Comparison of ENCODE assay signal across 26 cellular contexts in the genomic region with DNA sequence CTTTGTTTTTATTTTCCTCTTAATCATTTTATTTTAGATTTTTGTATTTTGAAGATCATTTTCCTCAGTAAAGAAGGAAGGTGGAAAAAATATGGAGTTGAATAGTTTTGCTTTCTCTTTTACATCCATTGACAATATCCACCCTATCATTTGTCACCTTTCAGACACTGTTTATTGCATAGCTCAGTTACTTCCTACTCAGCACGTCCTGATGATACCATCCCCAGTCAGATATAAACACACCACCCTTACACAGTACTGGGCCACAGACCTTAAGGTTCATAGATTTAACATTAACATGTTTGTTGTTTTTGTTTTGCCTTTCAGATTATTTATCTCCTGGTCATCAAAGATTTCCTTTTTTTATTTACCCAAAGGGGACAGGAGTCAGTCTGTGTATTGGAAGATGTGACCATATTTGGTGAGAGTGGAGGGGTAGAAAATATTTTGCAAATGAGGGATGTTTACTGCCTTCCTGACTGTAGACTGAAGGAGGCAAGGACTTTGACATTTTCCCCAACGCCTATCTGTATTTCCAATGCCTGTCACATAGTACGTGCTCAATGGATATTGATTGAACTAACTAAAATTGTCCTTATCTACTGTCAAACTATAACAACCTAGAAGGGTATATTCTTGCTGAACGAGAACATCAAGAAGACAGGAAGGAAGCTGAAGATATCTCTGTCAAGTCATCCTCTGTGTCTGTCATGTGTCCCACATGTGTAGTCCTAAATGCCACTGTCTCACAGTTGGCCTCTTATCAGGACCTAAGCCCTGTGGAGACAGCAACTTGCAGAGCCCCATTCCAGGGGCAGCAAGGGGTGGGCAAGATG. TPM values are rescaled to one million over a fixed set of nuclear protein-coding genes. Genes with fewer than 3 reads are reported as not detected.
DNase-seq lines count a peak whose midpoint lies in the region; ATAC-seq, FAIRE-seq and TF ChIP-seq lines count a peak whose summit lies in the region.
"Had no signal": no experiment of that assay in that cellular context is flagged by ENCODE, and none has a peak within 500 bp of the region (broad histone marks: within the 10 kb centered on the region; RNA-seq: fewer than 3 reads in every experiment).

No MANE protein-coding gene starts in this region.

- H3K9me3 Mint-ChIP-seq in activated CD4-positive, alpha-beta T cell treated with anti-CD3 and anti-CD28 coated beads, Interleukin-2, amount 10 ng/mL, durations not matched to agents 7 days and 5 days: peaks cover 16% of the 10 kb centered on the region
- peaks cover 14% of the 10 kb centered on the region for H3K9me3 Mint-ChIP-seq in activated naive CD8-positive, alpha-beta T cell treated with anti-CD3 and anti-CD28 coated beads, Interleukin-2, amount 10 ng/mL, durations not matched to agents 7 days and 5 days
- peaks cover 0 to 21% (median 12%) of the 10 kb centered on the region in 9 donors for H3K9me3 Mint-ChIP-seq in naive thymus-derived CD8-positive, alpha-beta T cell

- no peak for DNase-seq in activated CD4-positive, alpha-beta T cell treated with anti-CD3 and anti-CD28 coated beads, Interleukin-2, amount 10 ng/mL, durations not matched to agents 7 days and 5 days
- no peak for DNase-seq in activated CD4-positive, alpha-beta T cell treated with anti-CD3 and anti-CD28 coated beads for 48 hours
- DNase-seq in H54 (ENCODE audit: insufficient read length, low spot score): no peak
- DNase-seq in activated naive CD8-positive, alpha-beta T cell treated with anti-CD3 and anti-CD28 coated beads, Interleukin-2, amount 10 ng/mL, durations not matched to agents 7 days and 5 days: no peak
- no peak for DNase-seq in naive thymus-derived CD8-positive, alpha-beta T cell
- no peak for DNase-seq in HCEC 1CT
- DNase-seq: activated CD4-positive, alpha-beta T cell treated with anti-CD3 and anti-CD28 coated beads, Interleukin-2, amount 50 U/mL, for 1 hour; activated CD8-positive, alpha-beta memory T cell treated with anti-CD3 and anti-CD28 coated beads, Interleukin-2, amount 50 U/mL, for 48 hours; activated gamma-delta T cell; AML-193; anterior cingulate cortex; DMS79; kidney glomerular epithelial cell; NCI-H1092; NCI-H187; NCI-H2171 treated with DMSO at 0.1 percent for 48 hours; NCI-H524; nucleus accumbens; substantia nigra had no signal

- H3K27ac Mint-ChIP-seq in activated CD4-positive, alpha-beta T cell treated with anti-CD3 and anti-CD28 coated beads, Interleukin-2, amount 10 ng/mL, durations not matched to agents 7 days and 5 days: peak overlapping the region; percentile 20
- peak overlapping the region; percentile 23 for H3K27ac Mint-ChIP-seq in activated naive CD8-positive, alpha-beta T cell treated with anti-CD3 and anti-CD28 coated beads, Interleukin-2, amount 10 ng/mL, durations not matched to agents 7 days and 5 days
- peak overlapping the region in 7 of 10 donors; percentile 0 to 71 (median 48) for H3K27ac Mint-ChIP-seq in naive thymus-derived CD8-positive, alpha-beta T cell
- H3K27ac Mint-ChIP-seq: dendritic cell treated with granulocyte-macrophage colony-stimulating factor and Interleukin-4, amounts not matched to agents 40 ng/mL and 50 ng/mL, for 4 days had no signal

- no peak for ATAC-seq in activated naive CD8-positive, alpha-beta T cell treated with anti-CD3 and anti-CD28 coated beads, Interleukin-2, amount 10 ng/mL, durations not matched to agents 7 days and 5 days (ENCODE audit: low read depth)
- ATAC-seq in naive thymus-derived CD8-positive, alpha-beta T cell: no peak
- ATAC-seq in GM21381 (IDR thresholded peaks at IDR 0.05; ENCODE audit: unreplicated experiment) (no peak), GM21529 (IDR thresholded peaks at IDR 0.05; ENCODE audit: unreplicated experiment) (no peak)
- ATAC-seq: HepG2, Panc1 had no signal

- no peak for TF ChIP-seq POLR2A in H54 (IDR thresholded peaks at IDR 0.05; ENCODE audit: low read depth, low read length)

- peaks cover 30% of the 10 kb centered on the region for H3K4me1 Mint-ChIP-seq in activated CD4-positive, alpha-beta T cell treated with anti-CD3 and anti-CD28 coated beads, Interleukin-2, amount 10 ng/mL, durations not matched to agents 7 days and 5 days
- H3K4me1 Mint-ChIP-seq in activated naive CD8-positive, alpha-beta T cell treated with anti-CD3 and anti-CD28 coated beads, Interleukin-2, amount 10 ng/mL, durations not matched to agents 7 days and 5 days: peaks cover 25% of the 10 kb centered on the region
- peaks cover 20 to 61% (median 45%) of the 10 kb centered on the region in 4 donors for H3K4me1 Mint-ChIP-seq in naive thymus-derived CD8-positive, alpha-beta T cell

- peak; percentile 92 for FAIRE-seq in H54 (lab: Jason Lieb, UNC)
- FAIRE-seq: A204.1, GM18507, HepG2 had no signal

- CTCF ChIA-PET in activated CD4-positive, alpha-beta T cell treated with anti-CD3 and anti-CD28 coated beads, Interleukin-2, amount 10 ng/mL, durations not matched to agents 7 days and 5 days (lab: Charles Lee): no interaction called here

- peaks cover 83% of the 10 kb centered on the region for H3K36me3 Mint-ChIP-seq in activated CD4-positive, alpha-beta T cell treated with anti-CD3 and anti-CD28 coated beads, Interleukin-2, amount 10 ng/mL, durations not matched to agents 7 days and 5 days (ENCODE audit: low read depth)
- peaks cover 75% of the 10 kb centered on the region for H3K36me3 Mint-ChIP-seq in activated naive CD8-positive, alpha-beta T cell treated with anti-CD3 and anti-CD28 coated beads, Interleukin-2, amount 10 ng/mL, durations not matched to agents 7 days and 5 days
- peaks cover 20 to 91% (median 63%) of the 10 kb centered on the region in 3 donors for H3K36me3 Mint-ChIP-seq in naive thymus-derived CD8-positive, alpha-beta T cell

- no peaks in the 10 kb centered on the region for H3K27me3 Mint-ChIP-seq in activated CD4-positive, alpha-beta T cell treated with anti-CD3 and anti-CD28 coated beads, Interleukin-2, amount 10 ng/mL, durations not matched to agents 7 days and 5 days
- H3K27me3 Mint-ChIP-seq in activated naive CD8-positive, alpha-beta T cell treated with anti-CD3 and anti-CD28 coated beads, Interleukin-2, amount 10 ng/mL, durations not matched to agents 7 days and 5 days: no peaks in the 10 kb centered on the region
- H3K27me3 Mint-ChIP-seq in naive thymus-derived CD8-positive, alpha-beta T cell: no peaks in the 10 kb centered on the region
- H3K27me3 Mint-ChIP-seq: dendritic cell treated with granulocyte-macrophage colony-stimulating factor and Interleukin-4, amounts not matched to agents 40 ng/mL and 50 ng/mL, for 4 days had no signal

- POLR2A ChIA-PET in activated CD4-positive, alpha-beta T cell treated with anti-CD3 and anti-CD28 coated beads, Interleukin-2, amount 10 ng/mL, durations not matched to agents 7 days and 5 days (lab: Charles Lee): no interaction called here
- POLR2A ChIA-PET in activated naive CD8-positive, alpha-beta T cell treated with anti-CD3 and anti-CD28 coated beads, Interleukin-2, amount 10 ng/mL, durations not matched to agents 7 days and 5 days (lab: Charles Lee): no interaction called here
- POLR2A ChIA-PET in naive thymus-derived CD8-positive, alpha-beta T cell (lab: Charles Lee): no interaction called here

- no peak overlapping the region for H3K4me3 Mint-ChIP-seq in activated CD4-positive, alpha-beta T cell treated with anti-CD3 and anti-CD28 coated beads, Interleukin-2, amount 10 ng/mL, durations not matched to agents 7 days and 5 days
- H3K4me3 Mint-ChIP-seq in activated naive CD8-positive, alpha-beta T cell treated with anti-CD3 and anti-CD28 coated beads, Interleukin-2, amount 10 ng/mL, durations not matched to agents 7 days and 5 days: no peak overlapping the region
- H3K4me3 Mint-ChIP-seq in naive thymus-derived CD8-positive, alpha-beta T cell: peak overlapping the region in 1 of 10 donors; percentile 1
- H3K4me3 Mint-ChIP-seq: dendritic cell treated with granulocyte-macrophage colony-stimulating factor and Interleukin-4, amounts not matched to agents 40 ng/mL and 50 ng/mL, for 4 days had no signal

RNA-seq across cellular contexts. Expression of gene STX17, which starts 15.6 kb away (rescaled TPM):
- 10 to 100 TPM; 36.0 to 36.2 TPM for total RNA-seq in activated CD4-positive, alpha-beta T cell treated with anti-CD3 and anti-CD28 coated beads, Interleukin-2, amount 10 ng/mL, durations not matched to agents 7 days and 5 days
- total RNA-seq in activated naive CD8-positive, alpha-beta T cell treated with anti-CD3 and anti-CD28 coated beads, Interleukin-2, amount 10 ng/mL, durations not matched to agents 7 days and 5 days: 10 to 100 TPM; 46.0 to 47.1 TPM
- total RNA-seq in naive thymus-derived CD8-positive, alpha-beta T cell: 10 to 100 TPM; 49.8 to 50.3 TPM
- polyA plus RNA-seq in naive thymus-derived CD8-positive, alpha-beta T cell: 10 to 100 TPM; 28.4 to 33.9 (median 33.2) TPM
